ENCODE assay signal across 10 cellular contexts in genomic region chr4:11397819-11398610, GRCh38. TPM values are rescaled to one million over a fixed set of nuclear protein-coding genes. Genes with fewer than 3 reads are reported as not detected.
A peak's percentile ranks its signal among the peaks of the same experiment; 100 is the strongest.
DNase-seq lines count a peak whose midpoint lies in the region; ATAC-seq lines count a peak whose summit lies in the region.
"Had no signal": no experiment of that assay in that cellular context is flagged by ENCODE, and none has a peak within 500 bp of the region (broad histone marks: within the 10 kb centered on the region; RNA-seq: fewer than 3 reads in every experiment).

No MANE protein-coding gene starts in this region.

- no peak overlapping the region for H3K4me3 Mint-ChIP-seq in stimulated activated memory B cell treated with anti-CD40 and anti-IgM and Interleukin-4, amounts not matched to agents 10 μg/mL and 1 μg/mL and 100 μg/mL, for 72 hours
- no peak overlapping the region for H3K4me3 Mint-ChIP-seq in activated CD4-positive, alpha-beta T cell treated with anti-CD3 and anti-CD28 coated beads, Interleukin-2, amount 10 ng/mL, durations not matched to agents 7 days and 5 days
- H3K4me3 Mint-ChIP-seq: naive thymus-derived CD8-positive, alpha-beta T cell had no signal

- peaks cover 29% of the 10 kb centered on the region for H3K4me1 Mint-ChIP-seq in stimulated activated memory B cell treated with anti-CD40 and anti-IgM and Interleukin-4, amounts not matched to agents 10 μg/mL and 1 μg/mL and 100 μg/mL, for 72 hours
- no peaks in the 10 kb centered on the region for H3K4me1 Mint-ChIP-seq in activated CD4-positive, alpha-beta T cell treated with anti-CD3 and anti-CD28 coated beads, Interleukin-2, amount 10 ng/mL, durations not matched to agents 7 days and 5 days
- H3K4me1 Mint-ChIP-seq: naive thymus-derived CD8-positive, alpha-beta T cell had no signal

- no peak for DNase-seq in NCI-H1694 treated with DMSO at 0.1 percent for 48 hours (lab: John Stamatoyannopoulos, UW)
- no peak for DNase-seq in activated CD4-positive, alpha-beta T cell treated with anti-CD3 and anti-CD28 coated beads, Interleukin-2, amount 10 ng/mL, durations not matched to agents 7 days and 5 days
- DNase-seq: naive thymus-derived CD8-positive, alpha-beta T cell; NCI-H446 had no signal

- H3K36me3 Mint-ChIP-seq in stimulated activated memory B cell treated with anti-CD40 and anti-IgM and Interleukin-4, amounts not matched to agents 10 μg/mL and 1 μg/mL and 100 μg/mL, for 72 hours = peaks cover 45% of the 10 kb centered on the region
- H3K36me3 Mint-ChIP-seq in activated CD4-positive, alpha-beta T cell treated with anti-CD3 and anti-CD28 coated beads, Interleukin-2, amount 10 ng/mL, durations not matched to agents 7 days and 5 days (ENCODE audit: low read depth) = no peaks in the 10 kb centered on the region
- H3K36me3 Mint-ChIP-seq: naive thymus-derived CD8-positive, alpha-beta T cell had no signal

- CTCF ChIA-PET in activated CD4-positive, alpha-beta T cell treated with anti-CD3 and anti-CD28 coated beads, Interleukin-2, amount 10 ng/mL, durations not matched to agents 7 days and 5 days (lab: Charles Lee) = no interaction called here

- POLR2A ChIA-PET in activated CD4-positive, alpha-beta T cell treated with anti-CD3 and anti-CD28 coated beads, Interleukin-2, amount 10 ng/mL, durations not matched to agents 7 days and 5 days (lab: Charles Lee) = no interaction called here

- H3K27me3 Mint-ChIP-seq in stimulated activated memory B cell treated with anti-CD40 and anti-IgM and Interleukin-4, amounts not matched to agents 10 μg/mL and 1 μg/mL and 100 μg/mL, for 72 hours = no peaks in the 10 kb centered on the region
- H3K27me3 Mint-ChIP-seq in activated CD4-positive, alpha-beta T cell treated with anti-CD3 and anti-CD28 coated beads, Interleukin-2, amount 10 ng/mL, durations not matched to agents 7 days and 5 days = no peaks in the 10 kb centered on the region
- H3K27me3 Mint-ChIP-seq: naive thymus-derived CD8-positive, alpha-beta T cell had no signal

- peak overlapping the region; percentile 20 for H3K27ac Mint-ChIP-seq in stimulated activated memory B cell treated with anti-CD40 and anti-IgM and Interleukin-4, amounts not matched to agents 10 μg/mL and 1 μg/mL and 100 μg/mL, for 72 hours
- H3K27ac Mint-ChIP-seq in activated CD4-positive, alpha-beta T cell treated with anti-CD3 and anti-CD28 coated beads, Interleukin-2, amount 10 ng/mL, durations not matched to agents 7 days and 5 days = no peak overlapping the region

- H3K9me3 Mint-ChIP-seq in stimulated activated memory B cell treated with anti-CD40 and anti-IgM and Interleukin-4, amounts not matched to agents 10 μg/mL and 1 μg/mL and 100 μg/mL, for 72 hours = no peaks in the 10 kb centered on the region
- H3K9me3 Mint-ChIP-seq in activated CD4-positive, alpha-beta T cell treated with anti-CD3 and anti-CD28 coated beads, Interleukin-2, amount 10 ng/mL, durations not matched to agents 7 days and 5 days = peaks cover 3% of the 10 kb centered on the region
- H3K9me3 Mint-ChIP-seq: naive thymus-derived CD8-positive, alpha-beta T cell had no signal

- ATAC-seq in GM19043 (IDR thresholded peaks at IDR 0.05; ENCODE audit: low read depth, unreplicated experiment) (peak; percentile 63), GM21786 (IDR thresholded peaks at IDR 0.05; ENCODE audit: unreplicated experiment) (peak; percentile 56), HG03354 (IDR thresholded peaks at IDR 0.05; ENCODE audit: poor library complexity, severe bottlenecking, unreplicated experiment) (peak; percentile 78), HG02840 (IDR thresholded peaks at IDR 0.05; ENCODE audit: low FRiP score, unreplicated experiment) (no peak)
- peak; percentile 53 for ATAC-seq in stimulated activated memory B cell treated with anti-CD40 and anti-IgM and Interleukin-4, amounts not matched to agents 10 μg/mL and 1 μg/mL and 100 μg/mL, for 72 hours
- ATAC-seq: naive thymus-derived CD8-positive, alpha-beta T cell had no signal

RNA-seq across cellular contexts. Expression of gene HS3ST1, which starts 30.7 kb away (rescaled TPM):
- total RNA-seq in activated CD4-positive, alpha-beta T cell treated with anti-CD3 and anti-CD28 coated beads, Interleukin-2, amount 10 ng/mL, durations not matched to agents 7 days and 5 days = not detected
- total RNA-seq: activated CD8-positive, alpha-beta memory T cell treated with anti-CD3 and anti-CD28 coated beads for 36 hours had no signal
